In the genomic region with DNA sequence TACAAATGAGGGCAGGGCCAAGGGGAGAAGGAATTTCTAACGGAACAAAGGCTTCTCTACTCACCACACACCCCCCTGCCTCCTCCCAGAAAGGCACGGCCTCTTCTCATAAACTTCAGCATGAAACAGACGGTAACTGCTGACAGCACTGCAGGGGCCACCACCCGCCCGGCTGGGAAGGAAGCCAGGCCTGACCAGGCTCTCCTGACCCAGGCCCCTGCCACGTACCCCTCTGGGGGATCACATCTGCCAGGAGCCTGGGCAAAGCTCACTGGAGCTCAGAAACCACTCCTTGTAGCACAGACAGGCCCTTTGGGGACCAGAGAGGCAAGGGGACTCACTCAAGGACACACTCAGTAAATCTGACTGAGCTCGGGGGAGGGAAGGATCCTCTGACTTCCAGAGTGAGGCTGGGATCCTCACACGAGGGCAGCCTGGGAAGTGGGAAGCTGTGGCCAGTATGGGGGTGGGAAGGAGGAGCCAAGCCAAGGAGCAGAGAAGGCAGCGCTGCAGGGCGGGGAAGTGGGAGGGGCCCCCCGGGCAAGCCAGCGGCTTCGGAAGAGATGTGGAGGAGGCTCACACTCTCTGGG, we compare ENCODE assay signal across 9 cellular contexts. TPM values are rescaled to one million over a fixed set of nuclear protein-coding genes. Genes with fewer than 3 reads are reported as not detected.
DNase-seq lines count a peak whose midpoint lies in the region; FAIRE-seq and TF ChIP-seq lines count a peak whose summit lies in the region.
"Had no signal": no experiment of that assay in that cellular context is flagged by ENCODE, and none has a peak within 500 bp of the region (broad histone marks: within the 10 kb centered on the region; RNA-seq: fewer than 3 reads in every experiment).

No MANE protein-coding gene starts in this region.

- H3K9me3 Mint-ChIP-seq in activated CD4-positive, alpha-beta T cell treated with anti-CD3 and anti-CD28 coated beads, Interleukin-2, amount 10 ng/mL, durations not matched to agents 7 days and 5 days, result no peaks in the 10 kb centered on the region
- H3K9me3 Mint-ChIP-seq in activated naive CD4-positive, alpha-beta T cell treated with anti-CD3 and anti-CD28 coated beads, Interleukin-2, amount 10 ng/mL, durations not matched to agents 7 days and 5 days, result no peaks in the 10 kb centered on the region

- H3K9me3 ChIP-seq in kidney (ENCODE audit: control insufficient read depth in 1 of 2, low read length in 2 of 2), result no peaks in the 10 kb centered on the region
- no peaks in the 10 kb centered on the region for H3K9me3 ChIP-seq in spleen

- no peak overlapping the region for H3K27ac Mint-ChIP-seq in activated CD4-positive, alpha-beta T cell treated with anti-CD3 and anti-CD28 coated beads, Interleukin-2, amount 10 ng/mL, durations not matched to agents 7 days and 5 days
- H3K27ac Mint-ChIP-seq in activated naive CD4-positive, alpha-beta T cell treated with anti-CD3 and anti-CD28 coated beads, Interleukin-2, amount 10 ng/mL, durations not matched to agents 7 days and 5 days, result no peak overlapping the region

- intact Hi-C loops in kidney (cut with DNase I) (no loop called here), spleen (cut with DNase I; ENCODE audit: low total_unique reads) (no loop called here)

- no peaks in the 10 kb centered on the region for H3K36me3 ChIP-seq in kidney (ENCODE audit: control insufficient read depth in 1 of 2, insufficient read depth in 2 of 2, low read length in 2 of 2)
- H3K36me3 ChIP-seq in spleen, result peaks cover 0 to 7% (median 0%) of the 10 kb centered on the region in 6 donors

- H3K27me3 Mint-ChIP-seq in activated CD4-positive, alpha-beta T cell treated with anti-CD3 and anti-CD28 coated beads, Interleukin-2, amount 10 ng/mL, durations not matched to agents 7 days and 5 days, result no peaks in the 10 kb centered on the region
- peaks cover 45% of the 10 kb centered on the region for H3K27me3 Mint-ChIP-seq in activated naive CD4-positive, alpha-beta T cell treated with anti-CD3 and anti-CD28 coated beads, Interleukin-2, amount 10 ng/mL, durations not matched to agents 7 days and 5 days

- peaks cover 0 to 5% (median 0%) of the 10 kb centered on the region in 7 donors for H3K27me3 ChIP-seq in spleen (replicated peaks in 1 of 7)

- H3K4me3 Mint-ChIP-seq in activated CD4-positive, alpha-beta T cell treated with anti-CD3 and anti-CD28 coated beads, Interleukin-2, amount 10 ng/mL, durations not matched to agents 7 days and 5 days, result no peak overlapping the region
- H3K4me3 Mint-ChIP-seq in activated naive CD4-positive, alpha-beta T cell treated with anti-CD3 and anti-CD28 coated beads, Interleukin-2, amount 10 ng/mL, durations not matched to agents 7 days and 5 days, result no peak overlapping the region

- H3K36me3 Mint-ChIP-seq in activated CD4-positive, alpha-beta T cell treated with anti-CD3 and anti-CD28 coated beads, Interleukin-2, amount 10 ng/mL, durations not matched to agents 7 days and 5 days (ENCODE audit: low read depth), result no peaks in the 10 kb centered on the region
- no peaks in the 10 kb centered on the region for H3K36me3 Mint-ChIP-seq in activated naive CD4-positive, alpha-beta T cell treated with anti-CD3 and anti-CD28 coated beads, Interleukin-2, amount 10 ng/mL, durations not matched to agents 7 days and 5 days

- H3K4me1 ChIP-seq in kidney (ENCODE audit: control insufficient read depth in 1 of 2, insufficient read depth in 1 of 2, low read depth in 1 of 2, low read length in 2 of 2) (peaks cover 15 to 45% of the 10 kb centered on the region in 2 donors), spleen (peaks cover 34 to 84% (median 59%) of the 10 kb centered on the region in 6 donors)

- CTCF ChIA-PET in activated CD4-positive, alpha-beta T cell treated with anti-CD3 and anti-CD28 coated beads, Interleukin-2, amount 10 ng/mL, durations not matched to agents 7 days and 5 days (lab: Charles Lee), result no interaction called here
- CTCF ChIA-PET in activated naive CD4-positive, alpha-beta T cell treated with anti-CD3 and anti-CD28 coated beads, Interleukin-2, amount 10 ng/mL, durations not matched to agents 7 days and 5 days (lab: Charles Lee), result interaction anchor here (1.2 to 3.2 kb wide), 4 partner anchors 11 to 87 kb away, joined by 3 to 24 read pairs (median 12); no protein-coding TSS in a partner anchor

- H3K4me3 ChIP-seq in kidney (ENCODE audit: low read length in 2 of 2), result peak overlapping the region in 1 of 2 donors; percentile 15
- H3K4me3 ChIP-seq in spleen, result no peak overlapping the region

- WGBS in spleen, 5 donors, result 31 to 41% (median 36%) methylated on average over 11 to 13 of the region's 13 CpGs

- peaks cover 6% of the 10 kb centered on the region for H3K4me1 Mint-ChIP-seq in activated CD4-positive, alpha-beta T cell treated with anti-CD3 and anti-CD28 coated beads, Interleukin-2, amount 10 ng/mL, durations not matched to agents 7 days and 5 days
- H3K4me1 Mint-ChIP-seq in activated naive CD4-positive, alpha-beta T cell treated with anti-CD3 and anti-CD28 coated beads, Interleukin-2, amount 10 ng/mL, durations not matched to agents 7 days and 5 days, result no peaks in the 10 kb centered on the region

- DNase-seq in stimulated activated CD4-positive, alpha-beta T cell treated with anti-CD3 and anti-CD28 coated beads, Interleukin-15, amount 100 ng/mL, for 24 hours, result peak; percentile 18
- no peak for DNase-seq in stimulated activated CD4-positive, alpha-beta T cell treated with anti-CD3 and anti-CD28 coated beads, Interleukin-4, amount 100 ng/mL, for 24 hours
- peak in 47 of 61 donors; percentile 32 to 86 (median 59) for DNase-seq in caudate nucleus (lab: John Stamatoyannopoulos, UW)
- DNase-seq in kidney, result peak; percentile 96
- peak; percentile 86 for DNase-seq in spleen
- no peak for DNase-seq in activated CD4-positive, alpha-beta T cell treated with anti-CD3 and anti-CD28 coated beads, Interleukin-2, amount 10 ng/mL, durations not matched to agents 7 days and 5 days
- DNase-seq in activated naive CD4-positive, alpha-beta T cell treated with anti-CD3 and anti-CD28 coated beads, Interleukin-2, amount 10 ng/mL, durations not matched to agents 7 days and 5 days, result no peak
- DNase-seq in stimulated activated CD4-positive, alpha-beta T cell treated with anti-CD3 and anti-CD28 coated beads, Interleukin-4, amount 100 ng/mL, for 4 hours, result no peak
- DNase-seq: DND-41 had no signal

- POLR2A ChIA-PET in activated CD4-positive, alpha-beta T cell treated with anti-CD3 and anti-CD28 coated beads, Interleukin-2, amount 10 ng/mL, durations not matched to agents 7 days and 5 days (lab: Charles Lee), result no interaction called here

- TF ChIP-seq CTCF in kidney (IDR thresholded peaks at IDR 0.05; ENCODE audit: borderline replicate concordance, extremely low read depth, insufficient read depth), result no peak
- no peak for TF ChIP-seq CTCF in spleen (IDR thresholded peaks at IDR 0.05 in 8 of 11, conservative IDR thresholded peaks at IDR 0.05 in 3 of 11)

- H3K27ac ChIP-seq in caudate nucleus (ENCODE audit: low read depth, low read length) (peak overlapping the region; percentile 89), kidney (ENCODE audit: low read depth in 2 of 2, low read length in 2 of 2) (peak overlapping the region; percentile 86 to 89), spleen (peak overlapping the region in 6 of 8 donors; percentile 52 to 92 (median 78))

- H3K9ac ChIP-seq in kidney (ENCODE audit: low read length in 2 of 2), result peak overlapping the region in 1 of 2 donors; percentile 22

- no peak for TF ChIP-seq POLR2A in spleen (IDR thresholded peaks at IDR 0.05)

- no peak for FAIRE-seq in kidney (lab: Jason Lieb, UNC)

RNA-seq across cellular contexts. Expression of gene ZCCHC24, which starts 46.1 kb away (rescaled TPM):
- total RNA-seq in kidney, result 21.3 TPM
- 8.4 TPM for polyA plus RNA-seq in kidney (ENCODE audit: insufficient read depth, low read depth, low replicate concordance)
- total RNA-seq in spleen, result 10 to 100 TPM; 12.6 to 34.1 (median 27.1) TPM
- polyA plus RNA-seq in spleen, result 10 to 100 TPM in 1 of 3 donors, 1 to 10 TPM in 2; 4.9 to 11.8 (median 5.8) TPM
- total RNA-seq in activated CD4-positive, alpha-beta T cell treated with anti-CD3 and anti-CD28 coated beads, Interleukin-2, amount 10 ng/mL, durations not matched to agents 7 days and 5 days, result under 1 TPM; 0.52 to 0.73 TPM

RNA-seq across cellular contexts. Expression of gene PPIF, which starts 52.1 kb away (rescaled TPM):
- total RNA-seq in kidney (36.7 TPM), spleen (10 to 100 TPM; 65.0 to 99.3 (median 73.2) TPM)
- polyA plus RNA-seq in kidney (ENCODE audit: insufficient read depth, low read depth, low replicate concordance) (120 TPM), spleen (10 to 100 TPM; 29.2 to 66.9 (median 33.5) TPM)
- total RNA-seq in activated CD4-positive, alpha-beta T cell treated with anti-CD3 and anti-CD28 coated beads, Interleukin-2, amount 10 ng/mL, durations not matched to agents 7 days and 5 days, result 10 to 100 TPM; 53.7 to 56.7 TPM

Comparison
In these comparisons a context has a peak if more than half of its experiments do, and no peak if none do; other contexts are left out.
1. DNase-seq: peak in stimulated activated CD4-positive, alpha-beta T cell treated with anti-CD3 and anti-CD28 coated beads, Interleukin-15, amount 100 ng/mL, for 24 hours (single experiment), caudate nucleus (47 of 61), kidney (single experiment) and spleen (single experiment); none in stimulated activated CD4-positive, alpha-beta T cell treated with anti-CD3 and anti-CD28 coated beads, Interleukin-4, amount 100 ng/mL, for 24 hours (single experiment), activated CD4-positive, alpha-beta T cell treated with anti-CD3 and anti-CD28 coated beads, Interleukin-2, amount 10 ng/mL, durations not matched to agents 7 days and 5 days (single experiment), activated naive CD4-positive, alpha-beta T cell treated with anti-CD3 and anti-CD28 coated beads, Interleukin-2, amount 10 ng/mL, durations not matched to agents 7 days and 5 days (single experiment) and stimulated activated CD4-positive, alpha-beta T cell treated with anti-CD3 and anti-CD28 coated beads, Interleukin-4, amount 100 ng/mL, for 4 hours (0 of 2).
2. RNA of gene ZCCHC24, which starts 46.1 kb away (total RNA-seq): 12.6 to 34.1 TPM in spleen and 21.3 TPM in kidney (single experiment); 0.52 to 0.73 TPM in activated CD4-positive, alpha-beta T cell treated with anti-CD3 and anti-CD28 coated beads, Interleukin-2, amount 10 ng/mL, durations not matched to agents 7 days and 5 days; every median in the first group is over 4 times any median in the second.
3. Peak in every context shown above with its lines, with median percentiles within 50 percentile points of each other: H3K27ac ChIP-seq.